In the genomic region with DNA sequence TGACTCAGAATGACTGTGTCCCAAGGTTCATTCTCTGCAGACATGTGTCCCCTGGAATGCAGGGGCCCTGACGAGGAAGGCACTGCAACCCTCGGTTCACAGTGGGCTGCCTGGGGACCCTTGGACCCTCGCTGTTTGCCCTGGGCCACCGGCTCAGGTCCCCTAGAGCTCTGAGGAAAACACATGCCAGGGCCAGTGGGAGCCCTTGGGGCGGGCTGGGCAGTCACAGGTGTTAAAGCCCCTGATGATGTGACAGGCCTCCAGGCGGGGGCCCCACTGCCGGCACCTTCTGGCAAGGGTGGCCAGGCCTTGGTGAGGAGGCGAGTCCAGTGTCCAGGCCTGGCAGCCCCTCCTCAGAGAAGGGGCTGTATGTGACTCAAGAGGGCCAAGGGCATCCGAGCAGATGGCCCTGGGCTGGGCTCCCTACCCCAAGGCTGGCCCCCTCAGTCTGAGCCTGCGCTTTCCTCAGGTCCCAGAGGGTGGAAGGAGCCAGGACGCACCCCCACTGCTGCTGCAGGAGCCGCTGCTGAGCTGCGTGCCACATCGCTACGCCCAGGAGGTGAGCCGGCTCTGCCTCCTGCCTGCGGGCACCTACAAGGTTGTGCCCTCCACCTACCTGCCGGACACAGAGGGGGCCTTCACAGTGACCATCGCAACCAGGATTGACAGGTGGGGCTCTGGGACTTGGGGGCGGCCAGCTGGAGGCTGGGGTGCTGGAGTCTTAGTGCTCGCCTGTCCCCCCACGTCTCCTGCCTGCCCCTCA, we compare ENCODE assay signal across 23 cellular contexts. TPM values are rescaled to one million over a fixed set of nuclear protein-coding genes. Genes with fewer than 3 reads are reported as not detected.
DNase-seq lines count a peak whose midpoint lies in the region; ATAC-seq and TF ChIP-seq lines count a peak whose summit lies in the region.
"Had no signal": no experiment of that assay in that cellular context is flagged by ENCODE, and none has a peak within 500 bp of the region (broad histone marks: within the 10 kb centered on the region; RNA-seq: fewer than 3 reads in every experiment).

No MANE protein-coding gene starts in this region.

- H3K9me3 ChIP-seq in uterus: no peaks in the 10 kb centered on the region
- H3K9me3 ChIP-seq: heart left ventricle, SK-N-SH had no signal

- H3K9me3 Mint-ChIP-seq in glutamatergic neuron (ENCODE audit: unreplicated experiment): no peaks in the 10 kb centered on the region
- H3K9me3 Mint-ChIP-seq: activated CD4-positive, alpha-beta T cell treated with anti-CD3 and anti-CD28 coated beads, Interleukin-2, amount 10 ng/mL, durations not matched to agents 24 days and 14 days; activated T-helper 17 cell treated with anti-CD3 and anti-CD28 coated beads, Interleukin-2, amount 50 U/mL, for 72 hours; nephron had no signal

- DNase-seq in activated naive CD4-positive, alpha-beta T cell treated with anti-CD3 and anti-CD28 coated beads, Interleukin-2, amount 50 U/mL, for 16 hours: peak; percentile 8
- no peak for DNase-seq in activated naive CD4-positive, alpha-beta T cell treated with Interleukin-2 at 50 U/mL for 16 hours
- peak; percentile 7 for DNase-seq in glutamatergic neuron
- DNase-seq in mesenteric fat pad (ENCODE audit: low spot score): peak; percentile 72
- DNase-seq in uterus: peak; percentile 6 to 11
- DNase-seq in nucleus accumbens (lab: John Stamatoyannopoulos, UW): no peak
- DNase-seq in LoVo (ENCODE audit: low spot score): no peak
- DNase-seq: activated CD4-positive, alpha-beta T cell treated with anti-CD3 and anti-CD28 coated beads, Interleukin-2, amount 10 ng/mL, durations not matched to agents 24 days and 14 days; brain microvascular endothelial cell; effector CD4-positive, alpha-beta T cell; EL; IMR-90; NCI-H1092; NCI-H187 treated with DMSO at 0.1 percent for 48 hours; NCI-H526; SK-N-SH; T-helper 2 cell had no signal

- intact Hi-C loops in uterus (cut with DNase I; ENCODE audit: low total_unique reads): no loop called here

- no peak for TF ChIP-seq POLR2A in uterus (IDR thresholded peaks at IDR 0.05)

- no peak for TF ChIP-seq CTCF in glutamatergic neuron (IDR thresholded peaks at IDR 0.05; ENCODE audit: partially characterized antibody, unreplicated experiment)
- no peak for TF ChIP-seq CTCF in uterus (IDR thresholded peaks at IDR 0.05)

- H3K4me1 ChIP-seq in uterus: no peaks in the 10 kb centered on the region
- H3K4me1 ChIP-seq: parathyroid adenoma had no signal

- no peak overlapping the region for H3K4me3 ChIP-seq in uterus

- H3K4me1 Mint-ChIP-seq in glutamatergic neuron (ENCODE audit: low read depth, unreplicated experiment): no peaks in the 10 kb centered on the region
- H3K4me1 Mint-ChIP-seq: activated T-helper 17 cell treated with anti-CD3 and anti-CD28 coated beads, Interleukin-2, amount 50 U/mL, for 72 hours; nephron had no signal

- no peak overlapping the region for H3K27ac ChIP-seq in uterus
- H3K27ac ChIP-seq: brain microvascular endothelial cell, parathyroid adenoma had no signal

- no peaks in the 10 kb centered on the region for H3K27me3 Mint-ChIP-seq in glutamatergic neuron (ENCODE audit: unreplicated experiment)
- H3K27me3 Mint-ChIP-seq: activated CD4-positive, alpha-beta T cell treated with anti-CD3 and anti-CD28 coated beads, Interleukin-2, amount 10 ng/mL, durations not matched to agents 24 days and 14 days; activated T-helper 17 cell treated with anti-CD3 and anti-CD28 coated beads, Interleukin-2, amount 50 U/mL, for 72 hours had no signal

- no peak overlapping the region for H3K4me3 Mint-ChIP-seq in glutamatergic neuron (ENCODE audit: unreplicated experiment)
- H3K4me3 Mint-ChIP-seq: activated CD4-positive, alpha-beta T cell treated with anti-CD3 and anti-CD28 coated beads, Interleukin-2, amount 10 ng/mL, durations not matched to agents 24 days and 14 days; activated T-helper 17 cell treated with anti-CD3 and anti-CD28 coated beads, Interleukin-2, amount 50 U/mL, for 72 hours; nephron had no signal

- no peaks in the 10 kb centered on the region for H3K27me3 ChIP-seq in uterus
- H3K27me3 ChIP-seq: brain microvascular endothelial cell, heart left ventricle had no signal

- no peaks in the 10 kb centered on the region for H3K36me3 Mint-ChIP-seq in glutamatergic neuron (ENCODE audit: unreplicated experiment)

- no peak overlapping the region for H3K27ac Mint-ChIP-seq in glutamatergic neuron (ENCODE audit: unreplicated experiment)
- H3K27ac Mint-ChIP-seq: activated CD4-positive, alpha-beta T cell treated with anti-CD3 and anti-CD28 coated beads, Interleukin-2, amount 10 ng/mL, durations not matched to agents 24 days and 14 days; activated T-helper 17 cell treated with anti-CD3 and anti-CD28 coated beads, Interleukin-2, amount 50 U/mL, for 72 hours; nephron had no signal

- no peak for ATAC-seq in GM18511 (IDR thresholded peaks at IDR 0.05; ENCODE audit: unreplicated experiment)
- ATAC-seq: activated T-helper 17 cell treated with anti-CD3 and anti-CD28 coated beads, Interleukin-2, amount 50 U/mL, for 72 hours had no signal

- H3K36me3 ChIP-seq in uterus: no peaks in the 10 kb centered on the region

RNA-seq across cellular contexts. Expression of a gene that starts 11.1 kb away (rescaled TPM):
- total RNA-seq in glutamatergic neuron (ENCODE audit: unreplicated experiment): 67.1 TPM
- 18.2 TPM for total RNA-seq in mesenteric fat pad
- 10 to 100 TPM in 3 of 4 donors, 1 to 10 TPM in 1; 2.8 to 39.6 (median 21.6) TPM for total RNA-seq in uterus

RNA-seq across cellular contexts. Expression of a gene that starts 27.7 kb away (rescaled TPM):
- total RNA-seq in glutamatergic neuron (ENCODE audit: unreplicated experiment): 1.5 TPM
- 1.9 TPM for total RNA-seq in mesenteric fat pad
- 1 to 10 TPM in 2 of 4 donors, under 1 TPM in 1, not detected in 1; 0.51 to 7.9 (median 1.7) TPM for total RNA-seq in uterus
- total RNA-seq: epithelial cell of proximal tubule, IMR-90 had no signal

RNA-seq across cellular contexts. Expression of a gene that starts 29.3 kb away (rescaled TPM):
- total RNA-seq in glutamatergic neuron (ENCODE audit: unreplicated experiment) (20.9 TPM), mesenteric fat pad (69.9 TPM), uterus (10 to 100 TPM in 2 of 4 donors, 1 to 10 TPM in 2; 7.2 to 38.7 (median 14.4) TPM)

RNA-seq across cellular contexts. Expression of a gene that starts 37.4 kb away (rescaled TPM):
- total RNA-seq in glutamatergic neuron (ENCODE audit: unreplicated experiment): 2.8 TPM
- 3.8 TPM for total RNA-seq in mesenteric fat pad
- 1 to 10 TPM in 3 of 4 donors, under 1 TPM in 1; 0.26 to 3.7 (median 2.6) TPM for total RNA-seq in uterus

RNA-seq across cellular contexts. Expression of a gene that starts 39.8 kb away (rescaled TPM):
- total RNA-seq in glutamatergic neuron (ENCODE audit: unreplicated experiment) (9.0 TPM), mesenteric fat pad (11.4 TPM), uterus (10 to 100 TPM; 13.3 to 40.8 (median 22.0) TPM)

Comparison
In these comparisons a context has a peak if more than half of its experiments do, and no peak if none do; other contexts are left out.
1. DNase-seq: peak in activated naive CD4-positive, alpha-beta T cell treated with anti-CD3 and anti-CD28 coated beads, Interleukin-2, amount 50 U/mL, for 16 hours (single experiment), glutamatergic neuron (single experiment), mesenteric fat pad (single experiment) and uterus (2 of 2); none in activated naive CD4-positive, alpha-beta T cell treated with Interleukin-2 at 50 U/mL for 16 hours (single experiment), nucleus accumbens (0 of 56) and LoVo (single experiment).